8 cellular contexts compared by ENCODE assay signal in the genomic region with DNA sequence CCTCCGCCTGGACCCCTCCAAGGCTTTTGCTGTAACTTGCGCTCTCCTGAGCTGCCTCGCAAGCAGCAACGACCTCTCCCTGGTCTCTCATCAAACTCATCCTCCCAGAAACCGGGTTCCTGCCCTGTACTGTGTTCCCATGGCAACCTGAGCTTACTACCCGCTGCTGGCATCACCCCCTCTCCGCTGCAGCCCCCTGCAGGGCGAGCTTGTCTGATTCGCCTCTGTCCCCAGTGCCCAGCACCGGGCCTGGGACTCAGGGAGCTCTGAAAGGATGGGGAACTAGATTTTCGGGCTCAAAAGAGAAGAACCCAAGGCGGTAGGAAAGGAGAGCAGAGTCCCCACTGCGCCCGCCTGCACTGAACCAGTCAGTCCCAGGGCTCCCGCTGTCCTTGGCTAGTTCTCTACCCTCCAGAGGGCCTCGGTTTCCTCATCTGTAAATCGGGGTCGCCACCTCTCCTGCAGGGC. TPM values are rescaled to one million over a fixed set of nuclear protein-coding genes. Genes with fewer than 3 reads are reported as not detected.
DNase-seq lines count a peak whose midpoint lies in the region; ATAC-seq and TF ChIP-seq lines count a peak whose summit lies in the region.

No MANE protein-coding gene starts in this region.

- H3K9me2 ChIP-seq in GM23338 (ENCODE audit: insufficient read depth), result no peaks in the 10 kb centered on the region

- peaks cover 10% of the 10 kb centered on the region; the same call in 1 of the 2 replicates for H3K27me3 ChIP-seq in GM23338 (ENCODE audit: insufficient read depth)

- H3K4me3 Mint-ChIP-seq in GM23338, result peak overlapping the region; percentile 77
- peak overlapping the region; percentile 74 for H3K4me3 Mint-ChIP-seq in progenitor cell of endocrine pancreas (ENCODE audit: low read depth)

- H3K79me2 ChIP-seq in GM23338 (replicated peaks; ENCODE audit: insufficient read depth), result no peaks in the 10 kb centered on the region

- H3K4me1 Mint-ChIP-seq in GM23338, result peaks cover 26% of the 10 kb centered on the region
- H3K4me1 Mint-ChIP-seq in progenitor cell of endocrine pancreas (ENCODE audit: low read depth), result peaks cover 7% of the 10 kb centered on the region

- H3K36me3 ChIP-seq in GM23338 (ENCODE audit: insufficient read depth), result no peaks in the 10 kb centered on the region

- peaks cover 14% of the 10 kb centered on the region for H3K27me3 Mint-ChIP-seq in GM23338 (ENCODE audit: insufficient read depth, low read depth, poor library complexity)
- peaks cover 19% of the 10 kb centered on the region for H3K27me3 Mint-ChIP-seq in progenitor cell of endocrine pancreas

- intact Hi-C loops in left ventricle myocardium superior (cut with micrococcal nuclease), result no loop called here

- TF ChIP-seq CTCF in GM23338 (conservative IDR thresholded peaks at IDR 0.05; ENCODE audit: low read depth in 2 of 2), result no peak
- no peak for TF ChIP-seq CTCF in progenitor cell of endocrine pancreas (IDR thresholded peaks at IDR 0.05; ENCODE audit: unreplicated experiment)

- H3K27ac Mint-ChIP-seq in GM23338 (no peak overlapping the region), progenitor cell of endocrine pancreas (peak overlapping the region; percentile 60)

- no peaks in the 10 kb centered on the region; the same call in 2 of the 3 replicates for H3K36me3 Mint-ChIP-seq in GM23338 (ENCODE audit: low read depth)
- no peaks in the 10 kb centered on the region for H3K36me3 Mint-ChIP-seq in progenitor cell of endocrine pancreas (ENCODE audit: insufficient read depth)

- peaks cover 14% of the 10 kb centered on the region for H3K4me1 ChIP-seq in GM23338 (ENCODE audit: insufficient read depth)

- H3K9me3 Mint-ChIP-seq in GM23338, result no peaks in the 10 kb centered on the region; the same call in 2 of the 3 replicates
- no peaks in the 10 kb centered on the region for H3K9me3 Mint-ChIP-seq in progenitor cell of endocrine pancreas (ENCODE audit: low read depth)

- H3K4me2 ChIP-seq in GM23338, result peak overlapping the region; percentile 94

- DNase-seq in NCI-H146 (lab: John Stamatoyannopoulos, UW) (peak; percentile 64), NCI-H146 treated with DMSO at 0.1 percent for 48 hours (lab: John Stamatoyannopoulos, UW; ENCODE audit: unreplicated experiment) (no peak), GM23338 (ENCODE audit: low spot score) (peak; percentile 73), NCI-H1694 (lab: John Stamatoyannopoulos, UW) (peak; percentile 14), amniotic epithelial cell (ENCODE audit: low read depth) (peak; percentile 42), left ventricle myocardium superior (peak; percentile 53), progenitor cell of endocrine pancreas (ENCODE audit: low spot score, unreplicated experiment) (no peak), DMS153 treated with DMSO at 0.1 percent for 48 hours (lab: John Stamatoyannopoulos, UW; ENCODE audit: unreplicated experiment) (no peak)

- H2AFZ ChIP-seq in GM23338, result peak overlapping the region; percentile 95

- peak; percentile 16 for ATAC-seq in GM23338
- peak; percentile 8 for ATAC-seq in left ventricle myocardium superior

- H4K20me1 ChIP-seq in GM23338 (replicated peaks; ENCODE audit: insufficient read depth), result no peaks in the 10 kb centered on the region

- H3K4me3 ChIP-seq in GM23338, result peak overlapping the region; percentile 81

- no peak overlapping the region for H3K27ac ChIP-seq in GM23338 (ENCODE audit: low read depth)

- no peaks in the 10 kb centered on the region for H3F3A ChIP-seq in GM23338 (replicated peaks; ENCODE audit: low read depth)

TF ChIP-seq in GM23338, 12 proteins besides CTCF, POLR2A, EP300 and RAD21 (continues in another document):
- TF ChIP-seq EZH2 (IDR thresholded peaks at IDR 0.05; ENCODE audit: low read depth, unreplicated experiment) (no peak), EZH2phosphoT487 (IDR thresholded peaks at IDR 0.05; ENCODE audit: unreplicated experiment) (no peak), ZNF331 (CRISPR knock-in tag; IDR thresholded peaks at IDR 0.05; ENCODE audit: low read depth) (no peak), JUNB (IDR thresholded peaks at IDR 0.05; ENCODE audit: unreplicated experiment) (no peak), STAT1 (IDR thresholded peaks at IDR 0.05; ENCODE audit: unreplicated experiment) (no peak), NANOG (IDR thresholded peaks at IDR 0.05; ENCODE audit: borderline replicate concordance) (no peak)
- TF ChIP-seq, protein P1, sequence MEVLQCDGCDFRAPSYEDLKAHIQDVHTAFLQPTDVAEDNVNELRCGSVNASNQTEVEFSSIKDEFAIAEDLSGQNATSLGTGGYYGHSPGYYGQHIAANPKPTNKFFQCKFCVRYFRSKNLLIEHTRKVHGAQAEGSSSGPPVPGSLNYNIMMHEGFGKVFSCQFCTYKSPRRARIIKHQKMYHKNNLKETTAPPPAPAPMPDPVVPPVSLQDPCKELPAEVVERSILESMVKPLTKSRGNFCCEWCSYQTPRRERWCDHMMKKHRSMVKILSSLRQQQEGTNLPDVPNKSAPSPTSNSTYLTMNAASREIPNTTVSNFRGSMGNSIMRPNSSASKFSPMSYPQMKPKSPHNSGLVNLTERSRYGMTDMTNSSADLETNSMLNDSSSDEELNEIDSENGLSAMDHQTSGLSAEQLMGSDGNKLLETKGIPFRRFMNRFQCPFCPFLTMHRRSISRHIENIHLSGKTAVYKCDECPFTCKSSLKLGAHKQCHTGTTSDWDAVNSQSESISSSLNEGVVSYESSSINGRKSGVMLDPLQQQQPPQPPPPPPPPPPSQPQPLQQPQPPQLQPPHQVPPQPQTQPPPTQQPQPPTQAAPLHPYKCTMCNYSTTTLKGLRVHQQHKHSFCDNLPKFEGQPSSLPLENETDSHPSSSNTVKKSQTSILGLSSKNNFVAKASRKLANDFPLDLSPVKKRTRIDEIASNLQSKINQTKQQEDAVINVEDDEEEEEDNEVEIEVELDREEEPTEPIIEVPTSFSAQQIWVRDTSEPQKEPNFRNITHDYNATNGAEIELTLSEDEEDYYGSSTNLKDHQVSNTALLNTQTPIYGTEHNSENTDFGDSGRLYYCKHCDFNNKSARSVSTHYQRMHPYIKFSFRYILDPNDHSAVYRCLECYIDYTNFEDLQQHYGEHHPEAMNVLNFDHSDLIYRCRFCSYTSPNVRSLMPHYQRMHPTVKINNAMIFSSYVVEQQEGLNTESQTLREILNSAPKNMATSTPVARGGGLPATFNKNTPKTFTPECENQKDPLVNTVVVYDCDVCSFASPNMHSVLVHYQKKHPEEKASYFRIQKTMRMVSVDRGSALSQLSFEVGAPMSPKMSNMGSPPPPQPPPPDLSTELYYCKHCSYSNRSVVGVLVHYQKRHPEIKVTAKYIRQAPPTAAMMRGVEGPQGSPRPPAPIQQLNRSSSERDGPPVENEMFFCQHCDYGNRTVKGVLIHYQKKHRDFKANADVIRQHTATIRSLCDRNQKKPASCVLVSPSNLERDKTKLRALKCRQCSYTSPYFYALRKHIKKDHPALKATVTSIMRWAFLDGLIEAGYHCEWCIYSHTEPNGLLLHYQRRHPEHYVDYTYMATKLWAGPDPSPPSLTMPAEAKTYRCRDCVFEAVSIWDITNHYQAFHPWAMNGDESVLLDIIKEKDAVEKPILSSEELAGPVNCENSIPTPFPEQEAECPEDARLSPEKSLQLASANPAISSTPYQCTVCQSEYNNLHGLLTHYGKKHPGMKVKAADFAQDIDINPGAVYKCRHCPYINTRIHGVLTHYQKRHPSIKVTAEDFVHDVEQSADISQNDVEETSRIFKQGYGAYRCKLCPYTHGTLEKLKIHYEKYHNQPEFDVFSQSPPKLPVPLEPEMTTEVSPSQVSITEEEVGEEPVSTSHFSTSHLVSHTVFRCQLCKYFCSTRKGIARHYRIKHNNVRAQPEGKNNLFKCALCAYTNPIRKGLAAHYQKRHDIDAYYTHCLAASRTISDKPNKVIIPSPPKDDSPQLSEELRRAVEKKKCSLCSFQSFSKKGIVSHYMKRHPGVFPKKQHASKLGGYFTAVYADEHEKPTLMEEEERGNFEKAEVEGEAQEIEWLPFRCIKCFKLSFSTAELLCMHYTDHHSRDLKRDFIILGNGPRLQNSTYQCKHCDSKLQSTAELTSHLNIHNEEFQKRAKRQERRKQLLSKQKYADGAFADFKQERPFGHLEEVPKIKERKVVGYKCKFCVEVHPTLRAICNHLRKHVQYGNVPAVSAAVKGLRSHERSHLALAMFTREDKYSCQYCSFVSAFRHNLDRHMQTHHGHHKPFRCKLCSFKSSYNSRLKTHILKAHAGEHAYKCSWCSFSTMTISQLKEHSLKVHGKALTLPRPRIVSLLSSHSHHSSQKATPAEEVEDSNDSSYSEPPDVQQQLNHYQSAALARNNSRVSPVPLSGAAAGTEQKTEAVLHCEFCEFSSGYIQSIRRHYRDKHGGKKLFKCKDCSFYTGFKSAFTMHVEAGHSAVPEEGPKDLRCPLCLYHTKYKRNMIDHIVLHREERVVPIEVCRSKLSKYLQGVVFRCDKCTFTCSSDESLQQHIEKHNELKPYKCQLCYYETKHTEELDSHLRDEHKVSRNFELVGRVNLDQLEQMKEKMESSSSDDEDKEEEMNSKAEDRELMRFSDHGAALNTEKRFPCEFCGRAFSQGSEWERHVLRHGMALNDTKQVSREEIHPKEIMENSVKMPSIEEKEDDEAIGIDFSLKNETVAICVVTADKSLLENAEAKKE (CRISPR knock-in tag; IDR thresholded peaks at IDR 0.05), result no peak

RNA-seq across cellular contexts. Expression of gene HS1BP3, which starts 0.5 kb away (rescaled TPM):
- 15.0 and 16.8 TPM in 2 replicates for total RNA-seq in GM23338 (2014; rRNA removed; shearing (Covaris generic))
- polyA plus RNA-seq in GM23338 (2016; fragmentation: Nextera tagmentation; extraction: Ambion mirVana), result 6.0 and 7.2 TPM in 2 replicates
- total RNA-seq in left ventricle myocardium superior (20.2 TPM), progenitor cell of endocrine pancreas (15.9 and 16.5 TPM in 2 replicates)

RNA-seq across cellular contexts. Expression of gene GDF7, which starts 16.5 kb away (rescaled TPM):
- 0.19 and 0.52 TPM in 2 replicates for total RNA-seq in GM23338 (2014; rRNA removed; shearing (Covaris generic))
- polyA plus RNA-seq in GM23338 (2016; fragmentation: Nextera tagmentation; extraction: Ambion mirVana), result 0.16 and 0.19 TPM in 2 replicates
- 0.32 TPM for total RNA-seq in left ventricle myocardium superior
- 0.16 and 0.17 TPM in 2 replicates for total RNA-seq in progenitor cell of endocrine pancreas

Comparison
In these comparisons a context has a peak if more than half of its experiments do, and no peak if none do; other contexts are left out.
1. DNase-seq: peak in NCI-H146 (single experiment), GM23338 (single experiment), NCI-H1694 (single experiment), amniotic epithelial cell (single experiment) and left ventricle myocardium superior (single experiment); none in NCI-H146 treated with DMSO at 0.1 percent for 48 hours (single experiment), progenitor cell of endocrine pancreas (single experiment) and DMS153 treated with DMSO at 0.1 percent for 48 hours (single experiment).